1 cellular context compared by ENCODE assay signal in the genomic region with DNA sequence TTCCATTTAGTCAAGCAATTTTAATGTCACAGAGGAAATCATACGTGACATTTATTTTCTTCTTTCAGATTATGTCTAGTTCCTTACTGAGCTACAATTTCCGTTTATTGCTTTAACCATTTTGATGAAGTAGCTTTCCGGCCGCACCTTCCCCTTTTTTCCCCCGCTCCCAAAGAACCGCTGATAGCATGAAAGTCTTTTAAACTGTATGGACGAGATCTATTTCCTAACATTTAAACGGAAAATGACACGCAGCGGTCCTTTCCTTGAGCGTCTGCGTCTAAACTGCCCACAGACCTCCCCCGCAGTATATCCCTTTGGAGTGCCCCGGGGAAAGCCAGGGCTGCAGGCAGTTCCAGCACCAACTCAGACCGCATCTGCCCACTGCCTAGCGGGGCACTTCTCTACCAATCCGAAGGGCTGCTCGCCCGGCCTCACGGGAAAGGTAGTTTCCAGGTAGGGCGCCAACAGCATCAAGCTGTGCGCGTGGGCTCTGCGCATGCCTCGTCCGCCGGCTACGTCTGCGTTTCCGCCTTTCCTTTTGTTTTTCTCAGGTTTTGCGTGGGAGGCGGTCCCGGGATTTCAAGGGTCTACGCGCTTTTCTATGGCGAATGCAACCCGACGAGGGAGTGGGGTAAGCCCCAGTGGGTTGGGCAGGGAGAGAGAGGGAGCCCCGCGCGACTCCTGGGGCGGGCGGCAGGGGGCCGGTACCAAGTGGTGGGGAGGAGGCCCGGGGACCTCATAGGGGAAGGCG.
TF ChIP-seq lines count a peak whose summit lies in the region.

A gene (plus strand): TSS at position 526 of the 754 bp plus-strand sequence. CDS start 1,667 bp downstream, outside the sequence.

TF ChIP-seq in HepG2, 621 proteins besides CTCF, POLR2A, EP300 and RAD21 (continued from another document and continues in another):
- TF ChIP-seq, protein P1, sequence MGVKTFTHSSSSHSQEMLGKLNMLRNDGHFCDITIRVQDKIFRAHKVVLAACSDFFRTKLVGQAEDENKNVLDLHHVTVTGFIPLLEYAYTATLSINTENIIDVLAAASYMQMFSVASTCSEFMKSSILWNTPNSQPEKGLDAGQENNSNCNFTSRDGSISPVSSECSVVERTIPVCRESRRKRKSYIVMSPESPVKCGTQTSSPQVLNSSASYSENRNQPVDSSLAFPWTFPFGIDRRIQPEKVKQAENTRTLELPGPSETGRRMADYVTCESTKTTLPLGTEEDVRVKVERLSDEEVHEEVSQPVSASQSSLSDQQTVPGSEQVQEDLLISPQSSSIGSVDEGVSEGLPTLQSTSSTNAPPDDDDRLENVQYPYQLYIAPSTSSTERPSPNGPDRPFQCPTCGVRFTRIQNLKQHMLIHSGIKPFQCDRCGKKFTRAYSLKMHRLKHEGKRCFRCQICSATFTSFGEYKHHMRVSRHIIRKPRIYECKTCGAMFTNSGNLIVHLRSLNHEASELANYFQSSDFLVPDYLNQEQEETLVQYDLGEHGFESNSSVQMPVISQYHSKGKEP (CRISPR knock-in tag; IDR thresholded peaks at IDR 0.05): no peak
- TF ChIP-seq ZNF337 (CRISPR knock-in tag; IDR thresholded peaks at IDR 0.05; ENCODE audit: borderline replicate concordance, low read depth) (no peak), ZNF24 (IDR thresholded peaks at IDR 0.05) (no peak), ZNF781 (CRISPR knock-in tag; IDR thresholded peaks at IDR 0.05; ENCODE audit: borderline replicate concordance, not compliant biosample characterization) (peak; percentile 31), ZNF235 (CRISPR knock-in tag; IDR thresholded peaks at IDR 0.05; ENCODE audit: borderline replicate concordance) (0 out of 2 replicates have a peak, but pooled peaks have one; percentile 39), ZNF772 (CRISPR knock-in tag; IDR thresholded peaks at IDR 0.05) (no peak; the same call in 1 of the 2 replicates), ELF1 (CRISPR knock-in tag; IDR thresholded peaks at IDR 0.05) (peak; percentile 94), GATAD2A (CRISPR knock-in tag; IDR thresholded peaks at IDR 0.05) (peak; percentile 40), ELF3 (CRISPR knock-in tag; IDR thresholded peaks at IDR 0.05) (peak; percentile 86), ZNF713 (CRISPR knock-in tag; IDR thresholded peaks at IDR 0.05) (no peak), SRSF1 (optimal IDR thresholded peaks at IDR 0.05; ENCODE audit: low read depth, low read length) (no peak), NFE2L1 (CRISPR knock-in tag; IDR thresholded peaks at IDR 0.05; ENCODE audit: borderline replicate concordance) (no peak), HMG20A (CRISPR knock-in tag; IDR thresholded peaks at IDR 0.05; ENCODE audit: borderline replicate concordance) (peak; percentile 37; the same call in 1 of the 2 replicates), ELF4 (CRISPR knock-in tag; IDR thresholded peaks at IDR 0.05; ENCODE audit: borderline replicate concordance) (peak; percentile 90; the same call in 1 of the 2 replicates), KAT8 (CRISPR knock-in tag; IDR thresholded peaks at IDR 0.05) (peak; percentile 59), IKZF1 (IDR thresholded peaks at IDR 0.05) (no peak), GABPA (IDR thresholded peaks at IDR 0.05; ENCODE audit: low read depth, low read length) (peak; percentile 22; the same call in 1 of the 2 replicates), GABPA (CRISPR knock-in tag; IDR thresholded peaks at IDR 0.05; ENCODE audit: low read depth) (peak; percentile 81), ARNT2 (CRISPR knock-in tag; IDR thresholded peaks at IDR 0.05; ENCODE audit: low read depth) (peak; percentile 13; the same call in 1 of the 2 replicates), ZNF136 (CRISPR knock-in tag; IDR thresholded peaks at IDR 0.05; ENCODE audit: low read depth) (peak; percentile 82; the same call in 1 of the 2 replicates), MXI1 (IDR thresholded peaks at IDR 0.05; ENCODE audit: borderline replicate concordance, low read depth, low read length) (peak; percentile 32; the same call in 1 of the 3 replicates), ZBTB20 (CRISPR knock-in tag; IDR thresholded peaks at IDR 0.05; ENCODE audit: borderline replicate concordance, low read depth) (no peak), NCOR1 (IDR thresholded peaks at IDR 0.05; ENCODE audit: borderline replicate concordance, low read length) (no peak), SIX1 (CRISPR knock-in tag; IDR thresholded peaks at IDR 0.05; ENCODE audit: borderline replicate concordance) (no peak), HDAC2 (CRISPR knock-in tag; IDR thresholded peaks at IDR 0.05) (peak; percentile 49; the same call in 1 of the 2 replicates), ZNF792 (CRISPR knock-in tag; IDR thresholded peaks at IDR 0.05) (peak; percentile 83; the same call in 1 of the 2 replicates), NFE2L2 (IDR thresholded peaks at IDR 0.05; ENCODE audit: low read length) (no peak), SP1 (IDR thresholded peaks at IDR 0.05) (no peak), SP1 (CRISPR knock-in tag; IDR thresholded peaks at IDR 0.05) (no peak; the same call in 1 of the 2 replicates), PHB2 (IDR thresholded peaks at IDR 0.05; ENCODE audit: partially characterized antibody) (no peak), RARG (CRISPR knock-in tag; IDR thresholded peaks at IDR 0.05; ENCODE audit: low read depth) (no peak), SUZ12 (IDR thresholded peaks at IDR 0.05; ENCODE audit: low read depth, low read length) (peak; percentile 68), KDM1A (CRISPR knock-in tag; IDR thresholded peaks at IDR 0.05) (no peak), ATF1 (CRISPR knock-in tag; IDR thresholded peaks at IDR 0.05) (no peak), NFIB (CRISPR knock-in tag; IDR thresholded peaks at IDR 0.05; ENCODE audit: borderline replicate concordance) (no peak), ZNF816 (CRISPR knock-in tag; IDR thresholded peaks at IDR 0.05; ENCODE audit: borderline replicate concordance) (no peak), ZNF430 (CRISPR knock-in tag; IDR thresholded peaks at IDR 0.05) (peak; percentile 74; the same call in 1 of the 2 replicates), ZNF329 (CRISPR knock-in tag; IDR thresholded peaks at IDR 0.05; ENCODE audit: low read depth) (no peak), RAD51 (IDR thresholded peaks at IDR 0.05; ENCODE audit: borderline replicate concordance) (no peak), ZNF232 (CRISPR knock-in tag; IDR thresholded peaks at IDR 0.05; ENCODE audit: borderline replicate concordance) (no peak), RFX1 (IDR thresholded peaks at IDR 0.05) (no peak)
- TF ChIP-seq, protein P2, sequence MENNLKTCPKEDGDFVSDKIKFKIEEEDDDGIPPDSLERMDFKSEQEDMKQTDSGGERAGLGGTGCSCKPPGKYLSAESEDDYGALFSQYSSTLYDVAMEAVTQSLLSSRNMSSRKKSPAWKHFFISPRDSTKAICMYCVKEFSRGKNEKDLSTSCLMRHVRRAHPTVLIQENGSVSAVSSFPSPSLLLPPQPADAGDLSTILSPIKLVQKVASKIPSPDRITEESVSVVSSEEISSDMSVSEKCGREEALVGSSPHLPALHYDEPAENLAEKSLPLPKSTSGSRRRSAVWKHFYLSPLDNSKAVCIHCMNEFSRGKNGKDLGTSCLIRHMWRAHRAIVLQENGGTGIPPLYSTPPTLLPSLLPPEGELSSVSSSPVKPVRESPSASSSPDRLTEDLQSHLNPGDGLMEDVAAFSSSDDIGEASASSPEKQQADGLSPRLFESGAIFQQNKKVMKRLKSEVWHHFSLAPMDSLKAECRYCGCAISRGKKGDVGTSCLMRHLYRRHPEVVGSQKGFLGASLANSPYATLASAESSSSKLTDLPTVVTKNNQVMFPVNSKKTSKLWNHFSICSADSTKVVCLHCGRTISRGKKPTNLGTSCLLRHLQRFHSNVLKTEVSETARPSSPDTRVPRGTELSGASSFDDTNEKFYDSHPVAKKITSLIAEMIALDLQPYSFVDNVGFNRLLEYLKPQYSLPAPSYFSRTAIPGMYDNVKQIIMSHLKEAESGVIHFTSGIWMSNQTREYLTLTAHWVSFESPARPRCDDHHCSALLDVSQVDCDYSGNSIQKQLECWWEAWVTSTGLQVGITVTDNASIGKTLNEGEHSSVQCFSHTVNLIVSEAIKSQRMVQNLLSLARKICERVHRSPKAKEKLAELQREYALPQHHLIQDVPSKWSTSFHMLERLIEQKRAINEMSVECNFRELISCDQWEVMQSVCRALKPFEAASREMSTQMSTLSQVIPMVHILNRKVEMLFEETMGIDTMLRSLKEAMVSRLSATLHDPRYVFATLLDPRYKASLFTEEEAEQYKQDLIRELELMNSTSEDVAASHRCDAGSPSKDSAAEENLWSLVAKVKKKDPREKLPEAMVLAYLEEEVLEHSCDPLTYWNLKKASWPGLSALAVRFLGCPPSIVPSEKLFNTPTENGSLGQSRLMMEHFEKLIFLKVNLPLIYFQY (CRISPR knock-in tag; IDR thresholded peaks at IDR 0.05; ENCODE audit: borderline replicate concordance): no peak; the same call in 1 of the 2 replicates
- TF ChIP-seq, protein P3, sequence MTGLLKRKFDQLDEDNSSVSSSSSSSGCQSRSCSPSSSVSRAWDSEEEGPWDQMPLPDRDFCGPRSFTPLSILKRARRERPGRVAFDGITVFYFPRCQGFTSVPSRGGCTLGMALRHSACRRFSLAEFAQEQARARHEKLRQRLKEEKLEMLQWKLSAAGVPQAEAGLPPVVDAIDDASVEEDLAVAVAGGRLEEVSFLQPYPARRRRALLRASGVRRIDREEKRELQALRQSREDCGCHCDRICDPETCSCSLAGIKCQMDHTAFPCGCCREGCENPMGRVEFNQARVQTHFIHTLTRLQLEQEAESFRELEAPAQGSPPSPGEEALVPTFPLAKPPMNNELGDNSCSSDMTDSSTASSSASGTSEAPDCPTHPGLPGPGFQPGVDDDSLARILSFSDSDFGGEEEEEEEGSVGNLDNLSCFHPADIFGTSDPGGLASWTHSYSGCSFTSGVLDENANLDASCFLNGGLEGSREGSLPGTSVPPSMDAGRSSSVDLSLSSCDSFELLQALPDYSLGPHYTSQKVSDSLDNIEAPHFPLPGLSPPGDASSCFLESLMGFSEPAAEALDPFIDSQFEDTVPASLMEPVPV (CRISPR knock-in tag; IDR thresholded peaks at IDR 0.05): no peak
- TF ChIP-seq, protein P4, sequence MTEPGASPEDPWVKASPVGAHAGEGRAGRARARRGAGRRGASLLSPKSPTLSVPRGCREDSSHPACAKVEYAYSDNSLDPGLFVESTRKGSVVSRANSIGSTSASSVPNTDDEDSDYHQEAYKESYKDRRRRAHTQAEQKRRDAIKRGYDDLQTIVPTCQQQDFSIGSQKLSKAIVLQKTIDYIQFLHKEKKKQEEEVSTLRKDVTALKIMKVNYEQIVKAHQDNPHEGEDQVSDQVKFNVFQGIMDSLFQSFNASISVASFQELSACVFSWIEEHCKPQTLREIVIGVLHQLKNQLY (CRISPR knock-in tag; IDR thresholded peaks at IDR 0.05): 0 out of 2 replicates have a peak, but pooled peaks have one; percentile 57
- TF ChIP-seq, protein P5, sequence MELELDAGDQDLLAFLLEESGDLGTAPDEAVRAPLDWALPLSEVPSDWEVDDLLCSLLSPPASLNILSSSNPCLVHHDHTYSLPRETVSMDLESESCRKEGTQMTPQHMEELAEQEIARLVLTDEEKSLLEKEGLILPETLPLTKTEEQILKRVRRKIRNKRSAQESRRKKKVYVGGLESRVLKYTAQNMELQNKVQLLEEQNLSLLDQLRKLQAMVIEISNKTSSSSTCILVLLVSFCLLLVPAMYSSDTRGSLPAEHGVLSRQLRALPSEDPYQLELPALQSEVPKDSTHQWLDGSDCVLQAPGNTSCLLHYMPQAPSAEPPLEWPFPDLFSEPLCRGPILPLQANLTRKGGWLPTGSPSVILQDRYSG (CRISPR knock-in tag; IDR thresholded peaks at IDR 0.05): peak; percentile 4; the same call in 1 of the 2 replicates
- TF ChIP-seq, protein P6, sequence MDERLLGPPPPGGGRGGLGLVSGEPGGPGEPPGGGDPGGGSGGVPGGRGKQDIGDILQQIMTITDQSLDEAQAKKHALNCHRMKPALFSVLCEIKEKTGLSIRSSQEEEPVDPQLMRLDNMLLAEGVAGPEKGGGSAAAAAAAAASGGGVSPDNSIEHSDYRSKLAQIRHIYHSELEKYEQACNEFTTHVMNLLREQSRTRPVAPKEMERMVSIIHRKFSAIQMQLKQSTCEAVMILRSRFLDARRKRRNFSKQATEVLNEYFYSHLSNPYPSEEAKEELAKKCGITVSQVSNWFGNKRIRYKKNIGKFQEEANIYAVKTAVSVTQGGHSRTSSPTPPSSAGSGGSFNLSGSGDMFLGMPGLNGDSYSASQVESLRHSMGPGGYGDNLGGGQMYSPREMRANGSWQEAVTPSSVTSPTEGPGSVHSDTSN (CRISPR knock-in tag; IDR thresholded peaks at IDR 0.05): no peak
- TF ChIP-seq, protein P7, sequence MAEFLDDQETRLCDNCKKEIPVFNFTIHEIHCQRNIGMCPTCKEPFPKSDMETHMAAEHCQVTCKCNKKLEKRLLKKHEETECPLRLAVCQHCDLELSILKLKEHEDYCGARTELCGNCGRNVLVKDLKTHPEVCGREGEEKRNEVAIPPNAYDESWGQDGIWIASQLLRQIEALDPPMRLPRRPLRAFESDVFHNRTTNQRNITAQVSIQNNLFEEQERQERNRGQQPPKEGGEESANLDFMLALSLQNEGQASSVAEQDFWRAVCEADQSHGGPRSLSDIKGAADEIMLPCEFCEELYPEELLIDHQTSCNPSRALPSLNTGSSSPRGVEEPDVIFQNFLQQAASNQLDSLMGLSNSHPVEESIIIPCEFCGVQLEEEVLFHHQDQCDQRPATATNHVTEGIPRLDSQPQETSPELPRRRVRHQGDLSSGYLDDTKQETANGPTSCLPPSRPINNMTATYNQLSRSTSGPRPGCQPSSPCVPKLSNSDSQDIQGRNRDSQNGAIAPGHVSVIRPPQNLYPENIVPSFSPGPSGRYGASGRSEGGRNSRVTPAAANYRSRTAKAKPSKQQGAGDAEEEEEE (CRISPR knock-in tag; IDR thresholded peaks at IDR 0.05; ENCODE audit: borderline replicate concordance): no peak
- TF ChIP-seq, protein P8, sequence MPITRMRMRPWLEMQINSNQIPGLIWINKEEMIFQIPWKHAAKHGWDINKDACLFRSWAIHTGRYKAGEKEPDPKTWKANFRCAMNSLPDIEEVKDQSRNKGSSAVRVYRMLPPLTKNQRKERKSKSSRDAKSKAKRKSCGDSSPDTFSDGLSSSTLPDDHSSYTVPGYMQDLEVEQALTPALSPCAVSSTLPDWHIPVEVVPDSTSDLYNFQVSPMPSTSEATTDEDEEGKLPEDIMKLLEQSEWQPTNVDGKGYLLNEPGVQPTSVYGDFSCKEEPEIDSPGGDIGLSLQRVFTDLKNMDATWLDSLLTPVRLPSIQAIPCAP (CRISPR knock-in tag; IDR thresholded peaks at IDR 0.05; ENCODE audit: low read depth): no peak
- TF ChIP-seq, protein P9, sequence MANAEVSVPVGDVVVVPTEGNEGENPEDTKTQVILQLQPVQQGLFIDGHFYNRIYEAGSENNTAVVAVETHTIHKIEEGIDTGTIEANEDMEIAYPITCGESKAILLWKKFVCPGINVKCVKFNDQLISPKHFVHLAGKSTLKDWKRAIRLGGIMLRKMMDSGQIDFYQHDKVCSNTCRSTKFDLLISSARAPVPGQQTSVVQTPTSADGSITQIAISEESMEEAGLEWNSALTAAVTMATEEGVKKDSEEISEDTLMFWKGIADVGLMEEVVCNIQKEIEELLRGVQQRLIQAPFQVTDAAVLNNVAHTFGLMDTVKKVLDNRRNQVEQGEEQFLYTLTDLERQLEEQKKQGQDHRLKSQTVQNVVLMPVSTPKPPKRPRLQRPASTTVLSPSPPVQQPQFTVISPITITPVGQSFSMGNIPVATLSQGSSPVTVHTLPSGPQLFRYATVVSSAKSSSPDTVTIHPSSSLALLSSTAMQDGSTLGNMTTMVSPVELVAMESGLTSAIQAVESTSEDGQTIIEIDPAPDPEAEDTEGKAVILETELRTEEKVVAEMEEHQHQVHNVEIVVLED (CRISPR knock-in tag; IDR thresholded peaks at IDR 0.05; ENCODE audit: borderline replicate concordance): peak; percentile 91
